Comparison of ENCODE assay signal across 15 cellular contexts in genomic region chr7:117098457-117098856, GRCh38.
DNase-seq lines count a peak whose midpoint lies in the region; ATAC-seq, FAIRE-seq and TF ChIP-seq lines count a peak whose summit lies in the region.
"Had no signal": no experiment of that assay in that cellular context is flagged by ENCODE, and none has a peak within 500 bp of the region (broad histone marks: within the 10 kb centered on the region; RNA-seq: fewer than 3 reads in every experiment).

No MANE protein-coding gene starts in this region.

- H3K36me3 Mint-ChIP-seq in H9 (ENCODE audit: insufficient read depth in 1 of 3, low read depth in 3 of 3) = no peaks in the 10 kb centered on the region

- H3K4me2 ChIP-seq in H9 (ENCODE audit: insufficient read depth, insufficient read length, low read length) = no peak overlapping the region

- no peak overlapping the region for H3K27ac Mint-ChIP-seq in stimulated activated naive CD8-positive, alpha-beta T cell treated with anti-CD3 and anti-CD28 coated beads, Interleukin-15, amount 100 ng/mL, for 72 hours
- H3K27ac Mint-ChIP-seq in H9 = peak overlapping the region in 1 of 3 experiments; percentile 21; a peak in 3 of 7 replicates
- H3K27ac Mint-ChIP-seq: activated naive CD8-positive, alpha-beta T cell treated with anti-CD3 and anti-CD28 coated beads, Interleukin-2, amount 10 ng/mL, durations not matched to agents 7 days and 5 days; CD4-positive, alpha-beta T cell had no signal

- H3K4me3 Mint-ChIP-seq in stimulated activated naive CD8-positive, alpha-beta T cell treated with anti-CD3 and anti-CD28 coated beads, Interleukin-15, amount 100 ng/mL, for 72 hours = no peak overlapping the region
- no peak overlapping the region for H3K4me3 Mint-ChIP-seq in H9
- H3K4me3 Mint-ChIP-seq: activated naive CD8-positive, alpha-beta T cell treated with anti-CD3 and anti-CD28 coated beads, Interleukin-2, amount 10 ng/mL, durations not matched to agents 7 days and 5 days; CD4-positive, alpha-beta T cell had no signal

- no peak for FAIRE-seq in RCC 7860 (lab: Jason Lieb, UNC)

- no peaks in the 10 kb centered on the region for H3K27me3 ChIP-seq in H9 (ENCODE audit: insufficient read depth, low read length)
- H3K27me3 ChIP-seq: stomach had no signal

- no peak overlapping the region for H2AFZ ChIP-seq in H9 (ENCODE audit: low read length)

- H2BK5ac ChIP-seq in H9 (ENCODE audit: insufficient read length, low read length) = no peak overlapping the region

- H2AK5ac ChIP-seq in H9 (ENCODE audit: insufficient read length, low read length) = no peak overlapping the region

- no peak overlapping the region for H3K27ac ChIP-seq in H9 (ENCODE audit: insufficient read length, low read depth, low read length)
- H3K27ac ChIP-seq: stomach had no signal

- no peak for TF ChIP-seq CTCF in H9 (conservative IDR thresholded peaks at IDR 0.05)

- peaks cover 6% of the 10 kb centered on the region for H3K4me1 Mint-ChIP-seq in stimulated activated naive CD8-positive, alpha-beta T cell treated with anti-CD3 and anti-CD28 coated beads, Interleukin-15, amount 100 ng/mL, for 72 hours
- H3K4me1 Mint-ChIP-seq in H9 = no peaks in the 10 kb centered on the region

- H3K23ac ChIP-seq in H9 (ENCODE audit: insufficient read length, low read depth, low read length) = no peak overlapping the region

- H3K14ac ChIP-seq in H9 (ENCODE audit: insufficient read depth, low read length) = no peak overlapping the region

- H2BK120ac ChIP-seq in H9 (ENCODE audit: low read depth, low read length, poor library complexity, severe bottlenecking) = no peak overlapping the region

- H4K91ac ChIP-seq in H9 (ENCODE audit: insufficient read length, low read depth, low read length) = no peak overlapping the region

- no peak overlapping the region for H4K5ac ChIP-seq in H9 (ENCODE audit: insufficient read length, low read depth, low read length)

- H2BK15ac ChIP-seq in H9 (ENCODE audit: low read depth, low read length) = no peak overlapping the region

- no peak overlapping the region for H3T11ph ChIP-seq in H9 (ENCODE audit: low read length)

- H4K8ac ChIP-seq in H9 (replicated peaks; ENCODE audit: insufficient read length, low read depth, low read length) = no peak overlapping the region

- H3K4ac ChIP-seq in H9 (ENCODE audit: low read depth, low read length) = no peak overlapping the region

- no peak for ATAC-seq in stimulated activated naive CD8-positive, alpha-beta T cell treated with anti-CD3 and anti-CD28 coated beads, Interleukin-15, amount 100 ng/mL, for 72 hours

- no peak overlapping the region for H2BK12ac ChIP-seq in H9 (ENCODE audit: insufficient read length, low read depth, low read length)

- H3K56ac ChIP-seq in H9 (ENCODE audit: insufficient read length, low read depth, low read length) = no peak overlapping the region

- DNase-seq in Daoy (ENCODE audit: low read depth) (peak; percentile 68), RCC 7860 (ENCODE audit: low spot score) (peak; percentile 39), dermis blood vessel endothelial cell (peak; percentile 16), myocyte (ENCODE audit: low read depth) (peak; percentile 82), H9 (no peak), NCI-H1694 treated with DMSO at 0.1 percent for 48 hours (lab: John Stamatoyannopoulos, UW) (no peak), HT-29 (ENCODE audit: low spot score) (no peak)
- DNase-seq in stimulated activated naive CD8-positive, alpha-beta T cell treated with anti-CD3 and anti-CD28 coated beads, Interleukin-15, amount 100 ng/mL, for 72 hours = no peak
- DNase-seq: activated naive CD8-positive, alpha-beta T cell treated with anti-CD3 and anti-CD28 coated beads, Interleukin-2, amount 10 ng/mL, durations not matched to agents 7 days and 5 days; CD4-positive, alpha-beta T cell; effector CD8-positive, alpha-beta T cell; NCI-H1092; NCI-H526; Right ventricle myocardium superior; stomach had no signal

- no peaks in the 10 kb centered on the region for H3K23me2 ChIP-seq in H9 (ENCODE audit: insufficient read length, low read depth, low read length, poor library complexity, severe bottlenecking)

- H2BK20ac ChIP-seq in H9 (ENCODE audit: low read depth, low read length, poor library complexity, severe bottlenecking) = no peak overlapping the region

- H3K79me1 ChIP-seq in H9 (ENCODE audit: insufficient read depth, low read depth, low read length, poor library complexity, severe bottlenecking) = no peaks in the 10 kb centered on the region

- no peaks in the 10 kb centered on the region for H3K9me3 ChIP-seq in H9 (ENCODE audit: control insufficient read depth, low read depth, low read length)
- H3K9me3 ChIP-seq: stomach had no signal

- H3K27me3 Mint-ChIP-seq in stimulated activated naive CD8-positive, alpha-beta T cell treated with anti-CD3 and anti-CD28 coated beads, Interleukin-15, amount 100 ng/mL, for 72 hours = peaks cover 6% of the 10 kb centered on the region
- H3K27me3 Mint-ChIP-seq in H9 (ENCODE audit: low read depth) = no peaks in the 10 kb centered on the region
- H3K27me3 Mint-ChIP-seq: activated naive CD8-positive, alpha-beta T cell treated with anti-CD3 and anti-CD28 coated beads, Interleukin-2, amount 10 ng/mL, durations not matched to agents 7 days and 5 days; CD4-positive, alpha-beta T cell had no signal

- H3K9me3 Mint-ChIP-seq in stimulated activated naive CD8-positive, alpha-beta T cell treated with anti-CD3 and anti-CD28 coated beads, Interleukin-15, amount 100 ng/mL, for 72 hours = no peaks in the 10 kb centered on the region
- H3K9me3 Mint-ChIP-seq in H9 = no peaks in the 10 kb centered on the region
- H3K9me3 Mint-ChIP-seq: CD4-positive, alpha-beta T cell had no signal

- no peaks in the 10 kb centered on the region for H3K79me2 ChIP-seq in H9 (ENCODE audit: insufficient read depth, low read length)

- no peak overlapping the region for H3K18ac ChIP-seq in H9 (ENCODE audit: insufficient read length, low read depth, low read length)

- no CpG with 5 or more reads among the region's 1 CpG for WGBS in H9 (ENCODE audit: extremely low coverage, insufficient read length, low lambda C conversion rate)

- H4K20me1 ChIP-seq in H9 (ENCODE audit: control insufficient read depth, insufficient read depth, insufficient read length) = no peaks in the 10 kb centered on the region

- H3K4me1 ChIP-seq in H9 (ENCODE audit: insufficient read depth, low read length) = no peaks in the 10 kb centered on the region

- no peak overlapping the region for H3K9ac ChIP-seq in H9 (ENCODE audit: extremely low read depth, insufficient read length, low read length)

Comparison
In these comparisons a context has a peak if more than half of its experiments do, and no peak if none do; other contexts are left out.
1. DNase-seq: peak in Daoy (single experiment), RCC 7860 (single experiment), dermis blood vessel endothelial cell (single experiment) and myocyte (single experiment); none in stimulated activated naive CD8-positive, alpha-beta T cell treated with anti-CD3 and anti-CD28 coated beads, Interleukin-15, amount 100 ng/mL, for 72 hours (0 of 2), H9 (single experiment), NCI-H1694 treated with DMSO at 0.1 percent for 48 hours (single experiment) and HT-29 (single experiment).